22 cellular contexts compared by ENCODE assay signal in the genomic region with DNA sequence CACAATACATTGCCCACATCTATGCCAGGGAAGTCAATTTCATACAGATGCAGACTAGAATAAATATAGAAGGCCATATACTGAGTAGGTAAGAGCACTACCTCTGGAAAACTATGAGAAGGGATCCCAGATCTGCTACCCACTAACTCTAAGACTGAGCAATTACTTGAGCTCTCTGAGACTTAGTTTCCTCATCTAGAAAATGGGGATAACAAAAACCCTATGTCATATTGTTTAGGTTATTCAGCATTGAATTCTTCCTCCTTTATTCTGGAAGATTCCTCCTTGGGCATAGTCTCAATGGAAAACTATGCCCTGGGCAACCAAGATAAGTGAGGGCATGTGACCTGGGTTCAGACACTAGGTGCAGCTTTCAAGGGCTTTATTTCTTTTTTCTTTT. TPM values are rescaled to one million over a fixed set of nuclear protein-coding genes. Genes with fewer than 3 reads are reported as not detected.
DNase-seq lines count a peak whose midpoint lies in the region; ATAC-seq, FAIRE-seq and TF ChIP-seq lines count a peak whose summit lies in the region.
"Had no signal": no experiment of that assay in that cellular context is flagged by ENCODE, and none has a peak within 500 bp of the region (broad histone marks: within the 10 kb centered on the region; RNA-seq: fewer than 3 reads in every experiment).

No MANE protein-coding gene starts in this region.

- H3K27me3 Mint-ChIP-seq in CD4-positive, alpha-beta T cell, result no peaks in the 10 kb centered on the region
- H3K27me3 Mint-ChIP-seq: B cell had no signal

- ATAC-seq in SK-N-SH treated with all-trans-retinoic acid at 6 μM for 48 hours (no peak), K562 (no peak)
- no peak for ATAC-seq in CD4-positive, alpha-beta T cell (ENCODE audit: poor library complexity)
- ATAC-seq: A549; CD8-positive, alpha-beta T cell had no signal

- H3K9me3 ChIP-seq in SK-N-SH, result no peaks in the 10 kb centered on the region
- H3K9me3 ChIP-seq in CD4-positive, alpha-beta T cell (ENCODE audit: control insufficient read depth, low read length), result no peaks in the 10 kb centered on the region
- no peaks in the 10 kb centered on the region for H3K9me3 ChIP-seq in K562 (replicated peaks; ENCODE audit: control insufficient read depth, insufficient read depth, low read depth, low read length)
- no peaks in the 10 kb centered on the region for H3K9me3 ChIP-seq in colonic mucosa
- H3K9me3 ChIP-seq: A549; BLaER1 treated with 17β-estradiol and CSF1 and Interleukin-3, amounts not matched to agents 10 nM and 100 nM; Caco-2 had no signal

- TF ChIP-seq EP300 in SK-N-SH (IDR thresholded peaks at IDR 0.05; ENCODE audit: borderline replicate concordance in 1 of 2, low read depth in 1 of 2, low read length in 1 of 2), result no peak
- TF ChIP-seq EP300 in K562 (IDR thresholded peaks at IDR 0.05; ENCODE audit: low read length), result no peak

- H3K36me3 Mint-ChIP-seq in CD4-positive, alpha-beta T cell (ENCODE audit: low read depth), result peaks cover 12% of the 10 kb centered on the region
- H3K36me3 Mint-ChIP-seq: CD4-positive, CD25-positive, alpha-beta regulatory T cell had no signal

- CTCF ChIA-PET in SK-N-SH (lab: Yijun Ruan, JAX) (interaction anchor here (1.1 to 1.6 kb wide), 2 partner anchors 8 to 13 kb away, joined by 4 to 9 read pairs; no protein-coding TSS in a partner anchor), K562 (lab: Yijun Ruan, JAX; ENCODE audit: low intra/inter-chr PET ratio) (no interaction called here)
- CTCF ChIA-PET in CD4-positive, alpha-beta T cell (lab: Charles Lee), result interaction anchor here (0.6 to 0.7 kb wide), 2 partner anchors 280 to 1824 kb away, joined by 3 read pairs; no protein-coding TSS in a partner anchor

- no peak for TF ChIP-seq RAD21 in SK-N-SH (IDR thresholded peaks at IDR 0.05; ENCODE audit: low read length)
- TF ChIP-seq RAD21 in K562 (CRISPR knock-in tag; conservative IDR thresholded peaks at IDR 0.05 in 1 of 2, IDR thresholded peaks at IDR 0.05 in 1 of 2), result no peak

- H3F3A ChIP-seq in SK-N-SH (replicated peaks; ENCODE audit: insufficient read depth), result peaks cover 24% of the 10 kb centered on the region

- peaks cover 10% of the 10 kb centered on the region for H3K79me2 ChIP-seq in SK-N-SH (ENCODE audit: insufficient read depth)
- H3K79me2 ChIP-seq in K562 (ENCODE audit: control insufficient read depth, insufficient read depth, low read length), result peaks cover 9% of the 10 kb centered on the region

- TF ChIP-seq CTCF in SK-N-SH (IDR thresholded peaks at IDR 0.05) (no peak), K562 (IDR thresholded peaks at IDR 0.05 in 2 of 3, conservative IDR thresholded peaks at IDR 0.05 in 1 of 3; ENCODE audit: insufficient read depth in 2 of 3, low read depth in 1 of 3, low read length in 3 of 3) (no peak), colonic mucosa (IDR thresholded peaks at IDR 0.05) (no peak)
- TF ChIP-seq CTCF in CD4-positive, alpha-beta T cell (IDR thresholded peaks at IDR 0.05), result no peak

- H2AFZ ChIP-seq in SK-N-SH (ENCODE audit: low read depth), result 0 out of 2 replicates have a peak overlapping the region, but pooled peaks have one; percentile 22
- H2AFZ ChIP-seq in K562 (ENCODE audit: low read depth, low read length), result no peak overlapping the region

- H3K9ac ChIP-seq in SK-N-SH (no peak overlapping the region), K562 (ENCODE audit: insufficient read depth in 1 of 2, low read depth in 2 of 2, low read length in 2 of 2) (no peak overlapping the region), colonic mucosa (ENCODE audit: low read depth in 2 of 2, low read length in 2 of 2) (no peak overlapping the region)
- H3K9ac ChIP-seq: BLaER1 treated with 17β-estradiol and CSF1 and Interleukin-3, amounts not matched to agents 10 nM and 100 nM had no signal

- peak overlapping the region; percentile 48 for H3K4me3 Mint-ChIP-seq in CD4-positive, alpha-beta T cell
- H3K4me3 Mint-ChIP-seq: B cell; CD8-positive, alpha-beta T cell had no signal

- DNase-seq in SK-N-SH (no peak), K562 (ENCODE audit: extremely low read depth in 1 of 4, low spot score in 3 of 4) (no peak), colonic mucosa (no peak)
- DNase-seq in CD4-positive, alpha-beta T cell, result no peak
- no peak for DNase-seq in stimulated activated CD4-positive, alpha-beta T cell treated with anti-CD3 and anti-CD28 coated beads, Interleukin-12 subunit alpha, Interleukin-12 subunit beta, amount 100 ng/mL, for 4 hours
- DNase-seq: AML-193; Caco-2; Calu3; CD4-positive, CD25-positive, alpha-beta regulatory T cell; CD8-positive, alpha-beta T cell; DMS79 treated with DMSO at 0.1 percent for 48 hours; GF-D8 had no signal

- H3K27me3 ChIP-seq in SK-N-SH (ENCODE audit: insufficient read depth) (no peaks in the 10 kb centered on the region), K562 (ENCODE audit: control insufficient read depth in 2 of 2, insufficient read depth in 2 of 2, low read length in 2 of 2) (no peaks in the 10 kb centered on the region), colonic mucosa (no peaks in the 10 kb centered on the region)
- no peaks in the 10 kb centered on the region for H3K27me3 ChIP-seq in CD4-positive, alpha-beta T cell (ENCODE audit: control insufficient read depth, insufficient read depth, low read length)
- H3K27me3 ChIP-seq: BLaER1 treated with 17β-estradiol and CSF1 and Interleukin-3, amounts not matched to agents 10 nM and 100 nM had no signal

- peaks cover 29% of the 10 kb centered on the region for H3K4me1 Mint-ChIP-seq in CD4-positive, alpha-beta T cell (ENCODE audit: low read depth)

- H3K4me1 ChIP-seq in SK-N-SH (ENCODE audit: control insufficient read depth in 1 of 2, insufficient read depth in 2 of 2, low read depth in 1 of 2, low read length in 1 of 2) (peaks cover 0 to 1% of the 10 kb centered on the region in 2 experiments; a peak in 1 of 4 replicates), K562 (replicated peaks in 1 of 2; ENCODE audit: control insufficient read depth in 2 of 2, insufficient read depth in 2 of 2, low read length in 2 of 2) (peaks cover 12 to 24% of the 10 kb centered on the region in 2 experiments; a peak in 4 of 5 replicates), colonic mucosa (no peaks in the 10 kb centered on the region)

- no peak for TF ChIP-seq POLR2A in K562 (conservative IDR thresholded peaks at IDR 0.05)

- in situ Hi-C loops in K562 (cut with MboI), result no loop called here

- H3K4me2 ChIP-seq in SK-N-SH (no peak overlapping the region), K562 (ENCODE audit: insufficient read depth, low read length) (no peak overlapping the region)
- H3K4me2 ChIP-seq: A549; BLaER1 treated with 17β-estradiol and CSF1 and Interleukin-3, amounts not matched to agents 10 nM and 100 nM had no signal

- no peak overlapping the region for H3K27ac Mint-ChIP-seq in CD4-positive, alpha-beta T cell
- H3K27ac Mint-ChIP-seq: B cell; CD4-positive, CD25-positive, alpha-beta regulatory T cell; CD8-positive, alpha-beta T cell had no signal

- no peak for FAIRE-seq in K562 (lab: Jason Lieb, UNC)
- FAIRE-seq: A549, D721Med, G401.6, GM12891, GM19239 had no signal

- H3K36me3 ChIP-seq in SK-N-SH (replicated peaks in 1 of 2; ENCODE audit: control insufficient read depth in 1 of 2, insufficient read depth in 2 of 2, low read length in 1 of 2) (no peaks in the 10 kb centered on the region), K562 (ENCODE audit: control insufficient read depth, insufficient read depth, low read length) (no peaks in the 10 kb centered on the region), colonic mucosa (no peaks in the 10 kb centered on the region)
- H3K36me3 ChIP-seq: BLaER1 treated with 17β-estradiol and CSF1 and Interleukin-3, amounts not matched to agents 10 nM and 100 nM had no signal

- H3K9me3 Mint-ChIP-seq in CD4-positive, alpha-beta T cell, result no peaks in the 10 kb centered on the region
- H3K9me3 Mint-ChIP-seq: CD4-positive, CD25-positive, alpha-beta regulatory T cell; CD8-positive, alpha-beta T cell had no signal

- H3K9me1 ChIP-seq in K562 (ENCODE audit: control insufficient read depth, insufficient read depth, low read length), result no peaks in the 10 kb centered on the region

- H3K4me3 ChIP-seq in SK-N-SH (ENCODE audit: low read depth in 2 of 2, low read length in 1 of 2), result no peak overlapping the region
- no peak overlapping the region for H3K4me3 ChIP-seq in K562
- no peak overlapping the region for H3K4me3 ChIP-seq in colonic mucosa
- H3K4me3 ChIP-seq: A549; BLaER1 treated with 17β-estradiol and CSF1 and Interleukin-3, amounts not matched to agents 10 nM and 100 nM had no signal

- H4K20me1 ChIP-seq in SK-N-SH (ENCODE audit: insufficient read depth) (no peaks in the 10 kb centered on the region), K562 (replicated peaks; ENCODE audit: control insufficient read depth, insufficient read depth, low read length) (no peaks in the 10 kb centered on the region)

- BruUV-seq in K562 (replicated peaks; lab: Mats Ljungman, UMichigan), result no TSS peak

- H3K9me2 ChIP-seq in SK-N-SH, result no peaks in the 10 kb centered on the region

- intact Hi-C loops in CD4-positive, alpha-beta T cell (cut with DNase I, micrococcal nuclease), result loop anchor here (5.0 to 10.0 kb wide), 6 partner anchors 228 to 795 kb away; a partner anchor contains a TSS
- intact Hi-C loops in K562 (cut with micrococcal nuclease), result loop anchor here (5.0 to 10.0 kb wide), 2 partner anchors 218 to 995 kb away; a partner anchor contains a TSS
- intact Hi-C loops in colonic mucosa (cut with DNase I), result no loop called here

- POLR2A ChIA-PET in SK-N-SH (lab: Yijun Ruan, JAX) (no interaction called here), K562 (lab: Yijun Ruan, JAX) (interaction anchor here (1.1 to 1.4 kb wide), 3 partner anchors 23 to 241 kb away, joined by 3 read pairs; a partner anchor contains a TSS)
- POLR2A ChIA-PET in CD4-positive, alpha-beta T cell (lab: Charles Lee), result no interaction called here

- H3K27ac ChIP-seq in SK-N-SH (ENCODE audit: low read depth in 2 of 2, low read length in 1 of 2) (no peak overlapping the region), K562 (ENCODE audit: extremely low read depth, low read depth, low read length) (no peak overlapping the region), colonic mucosa (no peak overlapping the region)
- no peak overlapping the region for H3K27ac ChIP-seq in CD4-positive, alpha-beta T cell (ENCODE audit: low read depth, low read length)
- H3K27ac ChIP-seq: 22Rv1; A549; BLaER1 treated with 17β-estradiol and CSF1 and Interleukin-3, amounts not matched to agents 10 nM and 100 nM; C4-2B had no signal

RNA-seq across cellular contexts. Expression of a gene that starts 4.0 kb away (rescaled TPM):
- 12.1 and 16.8 TPM in 2 replicates for polyA plus RNA-seq in SK-N-SH (2012; rRNA removed)
- 10.5 and 12.7 TPM in 2 replicates for polyA plus RNA-seq in SK-N-SH (2012; cell fraction: cytosol; rRNA removed)
- polyA plus RNA-seq in SK-N-SH (2012; cell fraction: nucleus; rRNA removed), result 17.2 and 23.7 TPM in 2 replicates
- 10 to 100 TPM; 17.7 to 18.9 TPM for total RNA-seq in CD4-positive, alpha-beta T cell
- total RNA-seq in K562 (2011; cell fraction: chromatin; rRNA removed; ENCODE audit: low replicate concordance), result not detected in 2 replicates
- total RNA-seq in K562 (2011; cell fraction: nucleolus; rRNA removed), result 0.83 and 1.1 TPM in 2 replicates
- total RNA-seq in K562 (2011; cell fraction: nucleoplasm; rRNA removed), result not detected in 2 replicates
- total RNA-seq in K562 (2014; rRNA removed), result 0.53 TPM in 1 of 2 replicates, not detected in the other
- not detected in 2 replicates for total RNA-seq in K562 (2014; rRNA removed; fragmentation: Illumina TruSeq; extraction: Trizol)
- total RNA-seq in K562 (2015; rRNA removed; fragmentation: Illumina TruSeq; extraction: Trizol), result 0.29 and 0.49 TPM in 2 replicates
- total RNA-seq in K562 (2021), result 0.73 and 0.89 TPM in 2 replicates
- not detected in 2 replicates for polyA plus RNA-seq in K562 (2011; rRNA removed)
- not detected in 2 replicates for polyA plus RNA-seq in K562 (2011; cell fraction: cytosol; rRNA removed)
- 0.61 and 0.83 TPM in 2 replicates for polyA plus RNA-seq in K562 (2011; cell fraction: nucleus; rRNA removed)
- 0.40 TPM in 1 of 2 replicates, not detected in the other for polyA plus RNA-seq in K562 (2012)
- polyA plus RNA-seq in K562 (2014; fragmentation: Illumina TruSeq; extraction: Trizol), result not detected in 2 replicates
- not detected for polyA plus RNA-seq in K562 (2014; fragmentation: Nextera tagmentation; extraction: Ambion mirVana)
- not detected in 2 replicates for polyA plus RNA-seq in K562 (2014; rRNA removed)
- not detected in 2 replicates for polyA minus RNA-seq in K562 (2011; rRNA and poly(A)+ RNA removed)
- polyA minus RNA-seq in K562 (2011; cell fraction: cytosol; rRNA and poly(A)+ RNA removed), result not detected in 2 replicates
- polyA minus RNA-seq in K562 (2011; cell fraction: nucleus; rRNA and poly(A)+ RNA removed), result 0.54 and 1.7 TPM in 2 replicates
- 10 to 100 TPM; 25.1 to 31.3 TPM for total RNA-seq in colonic mucosa

RNA-seq across cellular contexts. Expression of a gene that starts 5.2 kb away (rescaled TPM):
- polyA plus RNA-seq in SK-N-SH (2012; rRNA removed), result 7.3 and 7.8 TPM in 2 replicates
- polyA plus RNA-seq in SK-N-SH (2012; cell fraction: cytosol; rRNA removed), result 4.0 and 6.5 TPM in 2 replicates
- polyA plus RNA-seq in SK-N-SH (2012; cell fraction: nucleus; rRNA removed), result 5.2 and 5.8 TPM in 2 replicates
- total RNA-seq in CD4-positive, alpha-beta T cell, result 10 to 100 TPM; 12.8 to 15.0 TPM
- total RNA-seq in K562 (2011; cell fraction: chromatin; rRNA removed; ENCODE audit: low replicate concordance), result 1.9 and 6.9 TPM in 2 replicates
- 8.7 and 9.2 TPM in 2 replicates for total RNA-seq in K562 (2011; cell fraction: nucleolus; rRNA removed)
- 2.4 and 3.9 TPM in 2 replicates for total RNA-seq in K562 (2011; cell fraction: nucleoplasm; rRNA removed)
- 12.7 and 17.6 TPM in 2 replicates for total RNA-seq in K562 (2014; rRNA removed)
- total RNA-seq in K562 (2014; rRNA removed; fragmentation: Illumina TruSeq; extraction: Trizol), result 2.3 and 3.8 TPM in 2 replicates
- total RNA-seq in K562 (2015; rRNA removed; fragmentation: Illumina TruSeq; extraction: Trizol), result 7.7 and 8.2 TPM in 2 replicates
- total RNA-seq in K562 (2021), result 14.0 and 15.1 TPM in 2 replicates
- 2.7 and 3.0 TPM in 2 replicates for polyA plus RNA-seq in K562 (2011; rRNA removed)
- polyA plus RNA-seq in K562 (2011; cell fraction: cytosol; rRNA removed), result 3.3 and 9.2 TPM in 2 replicates
- polyA plus RNA-seq in K562 (2011; cell fraction: nucleus; rRNA removed), result 2.3 and 3.7 TPM in 2 replicates
- polyA plus RNA-seq in K562 (2012), result 7.3 and 7.7 TPM in 2 replicates
- 4.5 and 6.4 TPM in 2 replicates for polyA plus RNA-seq in K562 (2014; fragmentation: Illumina TruSeq; extraction: Trizol)
- under 1 TPM; 0.45 to 0.55 TPM for polyA plus RNA-seq in K562 (2014; fragmentation: Nextera tagmentation; extraction: Ambion mirVana)
- polyA plus RNA-seq in K562 (2014; rRNA removed), result 6.7 and 8.3 TPM in 2 replicates
- polyA minus RNA-seq in K562 (2011; rRNA and poly(A)+ RNA removed), result 2.8 and 4.2 TPM in 2 replicates
- 5.6 and 6.1 TPM in 2 replicates for polyA minus RNA-seq in K562 (2011; cell fraction: cytosol; rRNA and poly(A)+ RNA removed)
- 6.1 and 8.1 TPM in 2 replicates for polyA minus RNA-seq in K562 (2011; cell fraction: nucleus; rRNA and poly(A)+ RNA removed)
- 10 to 100 TPM; 21.9 to 26.6 TPM for total RNA-seq in colonic mucosa

Comparison
In these comparisons a context has a peak if more than half of its experiments do, and no peak if none do; other contexts are left out.
1. RNA of a gene that starts 4.0 kb away (total RNA-seq): 25.1 to 31.3 TPM in colonic mucosa and 17.7 to 18.9 TPM in CD4-positive, alpha-beta T cell; 0.29 to 1.1 TPM in K562; every median in the first group is over 4 times any median in the second.